In genomic region chr1:175193339-175193950, GRCh38 we compare ENCODE assay signal across 8 cellular contexts. TPM values are rescaled to one million over a fixed set of nuclear protein-coding genes. Genes with fewer than 3 reads are reported as not detected.
DNase-seq lines count a peak whose midpoint lies in the region; ATAC-seq and TF ChIP-seq lines count a peak whose summit lies in the region.

No MANE protein-coding gene starts in this region.

- H3K4me3 Mint-ChIP-seq in mesothelial cell of epicardium = peak overlapping the region; percentile 80

- BruUV-seq in A673 (replicated peaks; lab: Mats Ljungman, UMichigan) = no TSS peak

- DNase-seq in A673 (ENCODE audit: low spot score) (no peak), KBM-7 (peak; percentile 44), cardiac fibroblast (ENCODE audit: low read depth in 2 of 2) (peak in 1 of 2 donors; percentile 7), mesothelial cell of epicardium (ENCODE audit: low spot score in 2 of 2, unreplicated experiment in 2 of 2) (no peak), UCSD-AML1 (lab: John Stamatoyannopoulos, UW; ENCODE audit: unreplicated experiment) (no peak), NCI-H2107 treated with DMSO at 0.1 percent for 48 hours (lab: John Stamatoyannopoulos, UW; ENCODE audit: unreplicated experiment) (no peak)

- CTCF ChIA-PET in A673 (lab: Charles Lee) = no interaction called here

- TF ChIP-seq CTCF in A673 (conservative IDR thresholded peaks at IDR 0.05; ENCODE audit: low read depth, low read length) = 0 out of 2 replicates have a peak, but pooled peaks have one; percentile 1
- no peak for TF ChIP-seq CTCF in cardiac fibroblast (IDR thresholded peaks at IDR 0.05; ENCODE audit: low read depth, low read length)
- TF ChIP-seq CTCF in mesothelial cell of epicardium (IDR thresholded peaks at IDR 0.05; ENCODE audit: unreplicated experiment) = no peak

- H3K9me3 ChIP-seq in A673 (ENCODE audit: low read depth, low read length, poor library complexity, severe bottlenecking) = no peaks in the 10 kb centered on the region

- peaks cover 15% of the 10 kb centered on the region for H3K4me1 Mint-ChIP-seq in mesothelial cell of epicardium

- H3K36me3 ChIP-seq in A673 (ENCODE audit: insufficient read depth, low read length, poor library complexity, severe bottlenecking) = no peaks in the 10 kb centered on the region

- no peaks in the 10 kb centered on the region for H3K9me3 Mint-ChIP-seq in mesothelial cell of epicardium

- H3K27me3 ChIP-seq in A673 (replicated peaks; ENCODE audit: insufficient read depth, low read depth, low read length, poor library complexity) = peaks cover 56% of the 10 kb centered on the region

- peaks cover 33% of the 10 kb centered on the region for H3K27me3 Mint-ChIP-seq in mesothelial cell of epicardium (ENCODE audit: low read depth)

- in situ Hi-C loops in KBM-7 (cut with MboI; ENCODE audit: low pct_unique_long_range_greater_than_20kb, low sequenced_read_pairs) = no loop called here

- ATAC-seq in HG02588 (IDR thresholded peaks at IDR 0.05; ENCODE audit: unreplicated experiment) (no peak), GM19467 (IDR thresholded peaks at IDR 0.05; ENCODE audit: unreplicated experiment) (no peak)

- intact Hi-C loops in A673 (cut with micrococcal nuclease; ENCODE audit: unreplicated experiment) = no loop called here

- no peak overlapping the region for H3K27ac ChIP-seq in A673 (ENCODE audit: low read depth, low read length, poor library complexity, severe bottlenecking)

- H3K4me3 ChIP-seq in A673 (ENCODE audit: low read depth, low read length, poor library complexity, severe bottlenecking) (peak overlapping the region; percentile 37), cardiac fibroblast (replicated peaks in 1 of 2; ENCODE audit: low read depth in 2 of 2, low read length in 2 of 2) (peak overlapping the region; percentile 51 to 56)

- no peaks in the 10 kb centered on the region for H3K4me1 ChIP-seq in A673 (ENCODE audit: insufficient read depth, low read length, poor library complexity, severe bottlenecking)

- peak overlapping the region; percentile 83 for H3K27ac Mint-ChIP-seq in mesothelial cell of epicardium

- no peaks in the 10 kb centered on the region for H3K36me3 Mint-ChIP-seq in mesothelial cell of epicardium

- POLR2A ChIA-PET in A673 (lab: Charles Lee; ENCODE audit: low non-redundant PET) = no interaction called here

RNA-seq across cellular contexts. Expression of gene KIAA0040, which starts 0.9 kb away (rescaled TPM):
- total RNA-seq in A673 (2021) = not detected in 2 replicates
- total RNA-seq in mesothelial cell of epicardium = 3.4 to 3.8 TPM (median 3.7 TPM) in 3 replicates
